ENCODE assay signal across 21 cellular contexts in the genomic region with DNA sequence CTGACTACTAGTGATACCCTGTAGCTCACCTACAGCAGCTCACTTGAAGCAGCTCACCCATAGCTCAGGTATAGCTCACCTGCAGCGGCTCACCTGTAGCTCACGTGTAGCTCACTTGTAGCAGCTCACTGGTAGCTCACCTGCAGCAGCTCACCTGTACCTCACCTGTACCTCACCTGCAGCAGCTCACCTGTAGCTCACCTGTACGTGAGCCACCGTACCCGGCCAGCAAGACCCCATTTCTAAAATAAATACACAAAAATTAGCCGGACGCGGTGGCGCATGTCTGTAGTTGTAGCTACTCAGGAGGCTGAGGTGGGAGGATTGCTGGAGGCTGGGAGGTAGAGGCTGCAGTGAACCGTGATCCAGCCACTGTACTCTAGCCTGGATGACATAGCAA. TPM values are rescaled to one million over a fixed set of nuclear protein-coding genes. Genes with fewer than 3 reads are reported as not detected.
DNase-seq lines count a peak whose midpoint lies in the region; ATAC-seq, FAIRE-seq and TF ChIP-seq lines count a peak whose summit lies in the region.
"Had no signal": no experiment of that assay in that cellular context is flagged by ENCODE, and none has a peak within 500 bp of the region (broad histone marks: within the 10 kb centered on the region; RNA-seq: fewer than 3 reads in every experiment).

No MANE protein-coding gene starts in this region.

- DNase-seq in HTR-8/SVneo (ENCODE audit: insufficient read length, low spot score): no peak
- DNase-seq in H1 (ENCODE audit: low read depth in 1 of 2, low spot score in 2 of 2): no peak
- DNase-seq in sciatic nerve (ENCODE audit: low spot score): peak; percentile 25
- no peak for DNase-seq in C1 segment of cervical spinal cord (lab: John Stamatoyannopoulos, UW)
- no peak for DNase-seq in GM12892 (ENCODE audit: insufficient read length)
- DNase-seq: Caco-2; CD4-positive, CD25-positive, alpha-beta regulatory T cell; CD8-positive, alpha-beta T cell; DMS153; DND-41; GDM1; H9 had no signal

- no peak overlapping the region for H2BK20ac ChIP-seq in H1 (ENCODE audit: low read length)

- no peak for TF ChIP-seq EP300 in H1 (IDR thresholded peaks at IDR 0.05; ENCODE audit: borderline replicate concordance in 1 of 2, low read depth in 2 of 2, low read length in 2 of 2)

- H4K8ac ChIP-seq in H1 (ENCODE audit: extremely low read depth, insufficient read depth, low read length): no peak overlapping the region

- H3K27me3 ChIP-seq in H1 (replicated peaks in 1 of 4; ENCODE audit: control insufficient read depth in 3 of 4, extremely low read depth in 1 of 4, insufficient read depth in 3 of 4, low read length in 3 of 4): no peaks in the 10 kb centered on the region; a peak in 1 of 7 replicates

- no peak overlapping the region for H2AFZ ChIP-seq in H1 (ENCODE audit: low read length)

- no peaks in the 10 kb centered on the region for H3K4me1 ChIP-seq in HEK293 (ENCODE audit: control insufficient read depth, insufficient read depth, low read length)
- peaks cover 0 to 6% (median 0%) of the 10 kb centered on the region in 4 experiments; a peak in 1 of 7 replicates for H3K4me1 ChIP-seq in H1 (replicated peaks in 1 of 4; ENCODE audit: control insufficient read depth in 3 of 4, insufficient read depth in 4 of 4, low read length in 3 of 4)
- H3K4me1 ChIP-seq: Caco-2 had no signal

- CTCF ChIA-PET in HEK293 (lab: Yijun Ruan, JAX) (no interaction called here), H1 (lab: Charles Lee; ENCODE audit: partially characterized antibody) (no interaction called here)

- no peak overlapping the region for H2BK120ac ChIP-seq in H1 (replicated peaks; ENCODE audit: low read depth, low read length)

- H3K79me1 ChIP-seq in H1 (ENCODE audit: low read depth, low read length): no peaks in the 10 kb centered on the region

- 93% methylated on average over 10 of the region's 10 CpGs; no CpG with 5 or more reads in 1 of the 2 experiments for WGBS in H1 (ENCODE audit: extremely low coverage in 1 of 2, insufficient coverage in 1 of 2, insufficient read length in 1 of 2, insufficient replicate concordance in 2 of 2, low coverage in 1 of 2, low lambda C conversion rate in 2 of 2, missing lambda C conversion rate in 1 of 2), 2 experiments

- TF ChIP-seq RAD21 in H1 (IDR thresholded peaks at IDR 0.05 in 1 of 2, conservative IDR thresholded peaks at IDR 0.05 in 1 of 2; ENCODE audit: low read depth in 2 of 2, low read length in 2 of 2): no peak

- H3K79me2 ChIP-seq in H1 (ENCODE audit: control insufficient read depth in 1 of 2, insufficient read depth in 2 of 2, low read length in 2 of 2): no peaks in the 10 kb centered on the region

- TF ChIP-seq POLR2A in H1 (IDR thresholded peaks at IDR 0.05; ENCODE audit: control extremely low read depth in 1 of 2, low read depth in 2 of 2, low read length in 2 of 2) (no peak), GM12892 (IDR thresholded peaks at IDR 0.05; ENCODE audit: low read depth, low read length) (no peak)

- H2AK5ac ChIP-seq in H1 (ENCODE audit: low read depth, low read length): no peak overlapping the region

- H3K4me2 ChIP-seq in H1 (ENCODE audit: insufficient read depth in 1 of 2, low read depth in 2 of 2, low read length in 2 of 2): no peak overlapping the region

- no peak overlapping the region for H2BK12ac ChIP-seq in H1 (ENCODE audit: low read depth, low read length)

- no peak overlapping the region for H4K5ac ChIP-seq in H1 (ENCODE audit: insufficient read length, low read depth, low read length)

- no peaks in the 10 kb centered on the region for H3K9me3 ChIP-seq in HEK293 (ENCODE audit: control insufficient read depth, insufficient read depth, low read depth, low read length)
- H3K9me3 ChIP-seq in H1 (ENCODE audit: insufficient read depth in 2 of 2, low read depth in 1 of 2, low read length in 1 of 2): no peaks in the 10 kb centered on the region
- H3K9me3 ChIP-seq: Caco-2 had no signal

- POLR2A ChIA-PET in HEK293 (lab: Yijun Ruan, JAX) (no interaction called here), H1 (lab: Charles Lee; ENCODE audit: partially characterized antibody) (no interaction called here)

- no peaks in the 10 kb centered on the region for H3K36me3 ChIP-seq in HEK293 (ENCODE audit: control insufficient read depth in 2 of 2, insufficient read depth in 1 of 2, low read length in 2 of 2)
- H3K36me3 ChIP-seq in H1 (ENCODE audit: control insufficient read depth in 2 of 4, insufficient read depth in 4 of 4, low read length in 3 of 4): no peaks in the 10 kb centered on the region

- no peak overlapping the region for H3K27ac ChIP-seq in HEK293 (ENCODE audit: extremely low read depth, low read depth, low read length)
- no peak overlapping the region for H3K27ac ChIP-seq in H1 (ENCODE audit: low read depth, low read length)
- H3K27ac ChIP-seq: C4-2B had no signal

- H2BK15ac ChIP-seq in H1 (ENCODE audit: low read length): peak overlapping the region; percentile 75; the same call in 1 of the 2 replicates

- no peak overlapping the region for H2BK5ac ChIP-seq in H1 (ENCODE audit: low read depth, low read length)

- FAIRE-seq in HTR-8/SVneo (lab: Jason Lieb, UNC) (peak; percentile 54), H1 (lab: Jason Lieb, UNC) (no peak), GM12892 (lab: Jason Lieb, UNC) (no peak)
- FAIRE-seq: GM12878, GM18507 had no signal

- no peak overlapping the region for H3K18ac ChIP-seq in H1 (ENCODE audit: extremely low read depth, low read length)

- no peak overlapping the region for H3K56ac ChIP-seq in H1 (replicated peaks; ENCODE audit: insufficient read length, low read depth, low read length)

- H3K9ac ChIP-seq in H1 (replicated peaks in 1 of 4; ENCODE audit: extremely low read depth in 1 of 4, low read depth in 3 of 4, low read length in 3 of 4): no peak overlapping the region

- H4K20me1 ChIP-seq in H1 (replicated peaks in 1 of 2; ENCODE audit: control insufficient read depth in 1 of 2, insufficient read depth in 2 of 2, low read length in 2 of 2): no peaks in the 10 kb centered on the region

- H3K4me3 ChIP-seq in HEK293 (ENCODE audit: low read depth, low read length) (no peak overlapping the region), H1 (ENCODE audit: extremely low read depth in 1 of 4, insufficient read depth in 2 of 4, low read depth in 3 of 4, low read length in 4 of 4) (no peak overlapping the region)
- H3K4me3 ChIP-seq: GM12878 had no signal

- intact Hi-C loops in sciatic nerve (cut with DNase I): no loop called here

- no peak overlapping the region for H3K4ac ChIP-seq in H1 (replicated peaks; ENCODE audit: insufficient read length, low read depth, low read length)

- H3K23ac ChIP-seq in H1 (ENCODE audit: insufficient read length): no peak overlapping the region

- TF ChIP-seq CTCF in HEK293 (tag by site-specific recombination; IDR thresholded peaks at IDR 0.05): no peak
- TF ChIP-seq CTCF in H1 (IDR thresholded peaks at IDR 0.05; ENCODE audit: control extremely low read depth in 1 of 3, insufficient read depth in 1 of 3, low read depth in 1 of 3, low read length in 3 of 3): no peak

- ATAC-seq in sciatic nerve (no peak), HG02678 (IDR thresholded peaks at IDR 0.05; ENCODE audit: unreplicated experiment) (no peak), HG03025 (IDR thresholded peaks at IDR 0.05; ENCODE audit: low FRiP score, unreplicated experiment) (no peak)
- ATAC-seq: CD8-positive, alpha-beta T cell; GM12878; HCT116 had no signal

- H3K23me2 ChIP-seq in H1 (ENCODE audit: low read depth, low read length): no peaks in the 10 kb centered on the region

- H4K91ac ChIP-seq in H1 (replicated peaks; ENCODE audit: insufficient read length, low read length): no peak overlapping the region

- H3K14ac ChIP-seq in H1 (ENCODE audit: insufficient read length): no peak overlapping the region

TF ChIP-seq in HEK293, 187 proteins besides CTCF, POLR2A, EP300 and RAD21:
- TF ChIP-seq ZEB2 (tag by site-specific recombination; IDR thresholded peaks at IDR 0.05) (peak; percentile 67), ZNF701 (tag by site-specific recombination; IDR thresholded peaks at IDR 0.05) (no peak)

TF ChIP-seq in H1, 55 proteins besides CTCF, POLR2A, EP300 and RAD21 (continues in another document):
- no peak for TF ChIP-seq RNF2 (IDR thresholded peaks at IDR 0.05; ENCODE audit: borderline replicate concordance, low read depth, low read length, missing control alignments, poor library complexity, severe bottlenecking)
- no peak for TF ChIP-seq TCF12 (IDR thresholded peaks at IDR 0.05; ENCODE audit: low read depth, low read length)
- no peak for TF ChIP-seq SIN3A (conservative IDR thresholded peaks at IDR 0.05 in 1 of 2, IDR thresholded peaks at IDR 0.05 in 1 of 2; ENCODE audit: low read depth in 1 of 2, low read length in 2 of 2)
- no peak for TF ChIP-seq KDM5A (IDR thresholded peaks at IDR 0.05; ENCODE audit: low read length)
- no peak for TF ChIP-seq KDM1A (IDR thresholded peaks at IDR 0.05; ENCODE audit: borderline replicate concordance, low read length)
- no peak for TF ChIP-seq MAFK (IDR thresholded peaks at IDR 0.05; ENCODE audit: low read depth, low read length)
- TF ChIP-seq CBX8 (IDR thresholded peaks at IDR 0.05; ENCODE audit: borderline replicate concordance, low read depth, low read length): no peak
- TF ChIP-seq RFX5 (IDR thresholded peaks at IDR 0.05; ENCODE audit: borderline replicate concordance, low read depth, low read length): no peak
- no peak for TF ChIP-seq PHF8 (conservative IDR thresholded peaks at IDR 0.05; ENCODE audit: low read depth, low read length)
- TF ChIP-seq CEBPB (IDR thresholded peaks at IDR 0.05; ENCODE audit: low read depth, low read length): no peak
- TF ChIP-seq, protein P1, sequence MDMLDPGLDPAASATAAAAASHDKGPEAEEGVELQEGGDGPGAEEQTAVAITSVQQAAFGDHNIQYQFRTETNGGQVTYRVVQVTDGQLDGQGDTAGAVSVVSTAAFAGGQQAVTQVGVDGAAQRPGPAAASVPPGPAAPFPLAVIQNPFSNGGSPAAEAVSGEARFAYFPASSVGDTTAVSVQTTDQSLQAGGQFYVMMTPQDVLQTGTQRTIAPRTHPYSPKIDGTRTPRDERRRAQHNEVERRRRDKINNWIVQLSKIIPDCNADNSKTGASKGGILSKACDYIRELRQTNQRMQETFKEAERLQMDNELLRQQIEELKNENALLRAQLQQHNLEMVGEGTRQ (IDR thresholded peaks at IDR 0.05; ENCODE audit: low read length): no peak

RNA-seq across cellular contexts. Expression of a gene that starts 30.6 kb away (rescaled TPM):
- total RNA-seq in H1 (2021; fragmentation: NEBNext Ultra II Directional; extraction: Animal tissue kit (Norgen Biotek cat#: 25700)): 0.15 TPM in 1 of 2 replicates, not detected in the other
- 0.05 and 0.06 TPM in 2 replicates for polyA plus RNA-seq in H1 (2011; rRNA removed)
- 0.12 TPM for polyA plus RNA-seq in H1 (2011; cell fraction: cytosol; rRNA removed)
- polyA plus RNA-seq in H1 (2011; cell fraction: nucleus; rRNA removed): 0.16 TPM
- polyA plus RNA-seq in H1 (2012, experiment 1 of 2): 0.06 to 0.09 TPM in 2 of 4 replicates, not detected in the others
- not detected for polyA plus RNA-seq in H1 (2012, experiment 2 of 2)
- 0.02 TPM for polyA plus RNA-seq in H1 (2013, experiment 1 of 2)
- polyA plus RNA-seq in H1 (2013, experiment 2 of 2): not detected
- 0.05 TPM in 1 of 2 replicates, not detected in the other for polyA minus RNA-seq in H1 (2011; rRNA and poly(A)+ RNA removed)
- polyA minus RNA-seq in H1 (2011; cell fraction: cytosol; rRNA and poly(A)+ RNA removed): not detected
- polyA minus RNA-seq in H1 (2011; cell fraction: nucleus; rRNA and poly(A)+ RNA removed): not detected
- total RNA-seq in sciatic nerve: 0.36 TPM
- not detected for polyA plus RNA-seq in GM12892 (2012; ENCODE audit: missing spikeins)
- total RNA-seq: A172; A673; Caco-2; CD4-positive, CD25-positive, alpha-beta regulatory T cell; CD8-positive, alpha-beta T cell; GM12878 had no signal
- polyA plus RNA-seq: CD4-positive, CD25-positive, alpha-beta regulatory T cell had no signal
